ENCODE assay signal across 20 cellular contexts in the genomic region with DNA sequence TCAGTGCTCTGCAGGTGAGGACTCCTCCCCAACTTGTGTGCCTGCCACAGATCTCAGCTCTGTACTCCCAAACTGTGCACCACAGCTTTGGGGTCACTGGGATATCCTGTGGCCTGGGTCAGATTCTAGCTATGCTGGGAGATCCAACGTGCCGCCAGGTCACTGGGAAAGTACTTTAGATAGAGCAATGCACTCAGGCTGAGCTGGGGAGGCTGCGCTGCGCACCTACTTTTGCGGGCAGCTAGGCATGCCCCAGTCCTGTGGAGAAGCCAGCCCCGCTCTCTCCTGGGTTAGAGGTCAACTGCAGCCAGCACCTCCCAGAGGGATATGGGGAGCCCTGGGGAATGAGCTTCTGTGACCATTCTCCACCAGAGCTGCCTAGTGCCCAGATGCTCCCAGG.
DNase-seq lines count a peak whose midpoint lies in the region; ATAC-seq, FAIRE-seq and TF ChIP-seq lines count a peak whose summit lies in the region.
"Had no signal": no experiment of that assay in that cellular context is flagged by ENCODE, and none has a peak within 500 bp of the region (broad histone marks: within the 10 kb centered on the region; RNA-seq: fewer than 3 reads in every experiment).

No MANE protein-coding gene starts in this region.

- no peaks in the 10 kb centered on the region for H3K4me1 Mint-ChIP-seq in endodermal cell
- H3K4me1 Mint-ChIP-seq: B cell had no signal

- no peak for FAIRE-seq in HTR-8/SVneo (lab: Jason Lieb, UNC)
- FAIRE-seq: A549, GM19239 had no signal

- H3K4me1 ChIP-seq in RWPE2 (ENCODE audit: insufficient read depth, poor library complexity, severe bottlenecking) (no peaks in the 10 kb centered on the region), endodermal cell (ENCODE audit: control insufficient read depth, insufficient read depth, low read length) (no peaks in the 10 kb centered on the region), mesenchymal stem cell (ENCODE audit: control insufficient read depth, insufficient read depth, low read depth, low read length) (no peaks in the 10 kb centered on the region), upper lobe of right lung (no peaks in the 10 kb centered on the region), Karpas-422 (ENCODE audit: low read length) (no peaks in the 10 kb centered on the region)
- H3K4me1 ChIP-seq: A549 had no signal

- H3K27me3 Mint-ChIP-seq in endodermal cell (ENCODE audit: insufficient read depth) = no peaks in the 10 kb centered on the region
- H3K27me3 Mint-ChIP-seq: B cell had no signal

- no peaks in the 10 kb centered on the region for H3K9me3 Mint-ChIP-seq in endodermal cell

- no peak overlapping the region for H2BK120ac ChIP-seq in mesenchymal stem cell (ENCODE audit: low read depth, low read length)

- H3K27me3 ChIP-seq in RWPE2 (ENCODE audit: insufficient read depth, poor library complexity, severe bottlenecking) (no peaks in the 10 kb centered on the region), endodermal cell (ENCODE audit: control insufficient read depth, insufficient read depth, low read length, poor library complexity, severe bottlenecking) (no peaks in the 10 kb centered on the region), mesenchymal stem cell (ENCODE audit: control insufficient read depth in 1 of 2, insufficient read depth in 1 of 2, low read length in 2 of 2) (no peaks in the 10 kb centered on the region), upper lobe of right lung (no peaks in the 10 kb centered on the region), Karpas-422 (ENCODE audit: low read length) (no peaks in the 10 kb centered on the region)

- H4K8ac ChIP-seq in mesenchymal stem cell (ENCODE audit: low read length) = no peak overlapping the region

- H2BK5ac ChIP-seq in mesenchymal stem cell (ENCODE audit: low read depth, low read length, poor library complexity, severe bottlenecking) = no peak overlapping the region

- H3K79me1 ChIP-seq in mesenchymal stem cell (replicated peaks; ENCODE audit: low read length, poor library complexity, severe bottlenecking) = no peaks in the 10 kb centered on the region

- no peak overlapping the region for H3K23ac ChIP-seq in mesenchymal stem cell (ENCODE audit: low read length in 2 of 2)

- H3K4ac ChIP-seq in mesenchymal stem cell (ENCODE audit: low read depth in 1 of 2, low read length in 2 of 2) = no peak overlapping the region

- 92 to 100% methylated on average over 2 to 6 of the region's 6 CpGs for WGBS in endodermal cell (ENCODE audit: insufficient coverage in 1 of 2, insufficient read length in 1 of 2), 2 experiments
- 95% methylated on average over 6 of the region's 6 CpGs for WGBS in mesenchymal stem cell

- no peaks in the 10 kb centered on the region for H4K20me1 ChIP-seq in Karpas-422 (ENCODE audit: insufficient read depth, low read depth, low read length)

- TF ChIP-seq CTCF in RWPE2 (IDR thresholded peaks at IDR 0.05; ENCODE audit: poor library complexity, severe bottlenecking) (no peak), endodermal cell (conservative IDR thresholded peaks at IDR 0.05) (no peak), upper lobe of right lung (IDR thresholded peaks at IDR 0.05) (no peak)

- intact Hi-C loops in upper lobe of right lung (cut with DNase I) = no loop called here

- no peaks in the 10 kb centered on the region for H3K9me3 ChIP-seq in RWPE2 (ENCODE audit: severe bottlenecking)
- H3K9me3 ChIP-seq in endodermal cell (ENCODE audit: control insufficient read depth, low read length) = no peaks in the 10 kb centered on the region
- peaks cover 3% of the 10 kb centered on the region for H3K9me3 ChIP-seq in mesenchymal stem cell (ENCODE audit: control insufficient read depth, low read length)
- no peaks in the 10 kb centered on the region for H3K9me3 ChIP-seq in upper lobe of right lung
- H3K9me3 ChIP-seq in Karpas-422 (ENCODE audit: low read length) = no peaks in the 10 kb centered on the region
- H3K9me3 ChIP-seq: A549, SK-N-SH had no signal

- no peak overlapping the region for H3K18ac ChIP-seq in mesenchymal stem cell (ENCODE audit: low read depth in 1 of 2, low read length in 2 of 2)

- peak overlapping the region; percentile 75 for H2AK5ac ChIP-seq in mesenchymal stem cell (ENCODE audit: low read length, severe bottlenecking)

- H3K14ac ChIP-seq in mesenchymal stem cell (ENCODE audit: low read length in 2 of 2) = no peak overlapping the region

- no peak overlapping the region for H3K27ac ChIP-seq in RWPE2 (ENCODE audit: poor library complexity, severe bottlenecking)
- H3K27ac ChIP-seq in endodermal cell (ENCODE audit: low read depth, low read length) = no peak overlapping the region
- no peak overlapping the region for H3K27ac ChIP-seq in mesenchymal stem cell (ENCODE audit: low read length, poor library complexity, severe bottlenecking)
- H3K27ac ChIP-seq in upper lobe of right lung = no peak overlapping the region
- no peak overlapping the region for H3K27ac ChIP-seq in Karpas-422 (ENCODE audit: low read length)
- H3K27ac ChIP-seq: A549 had no signal

- no peak overlapping the region for H3K4me3 Mint-ChIP-seq in endodermal cell
- H3K4me3 Mint-ChIP-seq: B cell had no signal

- H3K9ac ChIP-seq in endodermal cell (ENCODE audit: extremely low read depth, low read length, poor library complexity, severe bottlenecking) (no peak overlapping the region), mesenchymal stem cell (ENCODE audit: low read length) (no peak overlapping the region), Karpas-422 (ENCODE audit: low read length) (no peak overlapping the region)
- H3K9ac ChIP-seq: SK-N-SH had no signal

- ATAC-seq in RWPE2 (ENCODE audit: low read depth) = no peak
- ATAC-seq in upper lobe of right lung = peak; percentile 41
- ATAC-seq: A549, HCT116, Panc1 had no signal

- H2BK12ac ChIP-seq in mesenchymal stem cell (ENCODE audit: low read length in 2 of 2) = peak overlapping the region in 1 of 2 experiments; percentile 42

- no peaks in the 10 kb centered on the region for H3K9me2 ChIP-seq in Karpas-422 (replicated peaks; ENCODE audit: insufficient read depth, low read length)
- H3K9me2 ChIP-seq: SK-N-SH had no signal

- H3K4me3 ChIP-seq in RWPE2 (ENCODE audit: severe bottlenecking) (no peak overlapping the region), endodermal cell (ENCODE audit: low read length) (no peak overlapping the region), mesenchymal stem cell (ENCODE audit: insufficient read depth in 1 of 2, low read depth in 1 of 2, low read length in 2 of 2) (no peak overlapping the region), upper lobe of right lung (no peak overlapping the region), Karpas-422 (ENCODE audit: low read length) (no peak overlapping the region)
- H3K4me3 ChIP-seq: A549 had no signal

- H4K91ac ChIP-seq in mesenchymal stem cell (ENCODE audit: low read length) = no peak overlapping the region

- H2BK15ac ChIP-seq in mesenchymal stem cell (ENCODE audit: low read depth, poor library complexity, severe bottlenecking) = no peak overlapping the region

- H3K79me2 ChIP-seq in Karpas-422 (ENCODE audit: low read length) = no peaks in the 10 kb centered on the region

- H3K4me2 ChIP-seq in mesenchymal stem cell (ENCODE audit: low read length, poor library complexity, severe bottlenecking) (no peak overlapping the region), Karpas-422 (ENCODE audit: low read depth, low read length, poor library complexity, severe bottlenecking) (no peak overlapping the region)
- H3K4me2 ChIP-seq: A549, SK-N-SH had no signal

- H3K36me3 ChIP-seq in RWPE2 (ENCODE audit: low read depth) = no peaks in the 10 kb centered on the region
- no peaks in the 10 kb centered on the region for H3K36me3 ChIP-seq in endodermal cell (ENCODE audit: control insufficient read depth, insufficient read depth, low read length)
- H3K36me3 ChIP-seq in mesenchymal stem cell (ENCODE audit: control insufficient read depth in 1 of 2, insufficient read depth in 2 of 2, low read depth in 1 of 2, low read length in 2 of 2) = no peaks in the 10 kb centered on the region
- H3K36me3 ChIP-seq in upper lobe of right lung = no peaks in the 10 kb centered on the region
- no peaks in the 10 kb centered on the region for H3K36me3 ChIP-seq in Karpas-422 (ENCODE audit: insufficient read depth, low read length)

- no peaks in the 10 kb centered on the region for H3K36me3 Mint-ChIP-seq in endodermal cell (ENCODE audit: low read depth)

- H2AFZ ChIP-seq in mesenchymal stem cell (ENCODE audit: low read depth, low read length) = no peak overlapping the region
- H2AFZ ChIP-seq in Karpas-422 (ENCODE audit: low read length) = no peak overlapping the region

- H3K27ac Mint-ChIP-seq in endodermal cell = no peak overlapping the region
- H3K27ac Mint-ChIP-seq: B cell had no signal

- DNase-seq in RWPE2 (ENCODE audit: low spot score) (peak; percentile 40), endodermal cell (peak; percentile 41), mesenchymal stem cell (no peak), upper lobe of right lung (no peak), Karpas-422 (no peak), germinal center (ENCODE audit: low spot score) (no peak), HTR-8/SVneo (ENCODE audit: insufficient read length, low spot score) (no peak)
- DNase-seq: MV-4-11, NCI-H1105 treated with DMSO at 0.1 percent for 48 hours, NCI-H1694, NCI-H2081, NCI-H226, NCI-H510A, NCI-H69, SK-N-SH had no signal

Comparison
In these comparisons a context has a peak if more than half of its experiments do, and no peak if none do; other contexts are left out.
1. DNase-seq: peak in RWPE2 (single experiment) and endodermal cell (single experiment); none in mesenchymal stem cell (single experiment), upper lobe of right lung (single experiment), Karpas-422 (single experiment), germinal center (single experiment) and HTR-8/SVneo (single experiment).